In genomic region chr3:47803478-47804025, GRCh38 we compare ENCODE assay signal across 8 cellular contexts. TPM values are rescaled to one million over a fixed set of nuclear protein-coding genes. Genes with fewer than 3 reads are reported as not detected.
DNase-seq lines count a peak whose midpoint lies in the region; ATAC-seq and TF ChIP-seq lines count a peak whose summit lies in the region.

No MANE protein-coding gene starts in this region.

- POLR2A ChIA-PET in AG04449 (lab: Yijun Ruan, JAX): no interaction called here

- intact Hi-C loops in right lobe of liver (cut with DNase I): no loop called here

- 0% methylated on average over 4 of the region's 20 CpGs for WGBS in right lobe of liver (ENCODE audit: insufficient coverage, low coverage, low lambda C conversion rate, missing lambda C conversion rate)

- no peak for TF ChIP-seq CTCF in AG04449 (IDR thresholded peaks at IDR 0.05; ENCODE audit: insufficient read depth, low read length, missing control alignments)
- TF ChIP-seq CTCF in right lobe of liver (IDR thresholded peaks at IDR 0.05): no peak
- TF ChIP-seq CTCF in type B pancreatic cell (conservative IDR thresholded peaks at IDR 0.05): no peak

- H3K4me3 ChIP-seq in AG04449 (ENCODE audit: low read depth, low read length) (peak overlapping the region; percentile 86), adipocyte (ENCODE audit: low read length) (peak overlapping the region; percentile 89), right lobe of liver (peak overlapping the region; percentile 87 to 92 (median 88))

- H3K27ac Mint-ChIP-seq in type B pancreatic cell: peak overlapping the region; percentile 98

- H3K4me1 ChIP-seq in adipocyte (ENCODE audit: control insufficient read depth, insufficient read depth, low read length) (peaks cover 21% of the 10 kb centered on the region), right lobe of liver (peaks cover 0 to 8% (median 4%) of the 10 kb centered on the region in 4 donors)

- H3K9ac ChIP-seq in adipocyte (ENCODE audit: low read length): peak overlapping the region; percentile 93

- CTCF ChIA-PET in AG04449 (lab: Yijun Ruan, JAX): interaction anchor here (2.6 to 2.9 kb wide), 2 partner anchors 21 to 282 kb away, joined by 19 to 21 read pairs; no protein-coding TSS in a partner anchor

- H3K4me1 Mint-ChIP-seq in type B pancreatic cell (ENCODE audit: unreplicated experiment): peaks cover 16% of the 10 kb centered on the region

- DNase-seq in AG04449 (ENCODE audit: low read depth, low spot score) (no peak), adipocyte (ENCODE audit: low read depth) (no peak), right lobe of liver (no peak), type B pancreatic cell (ENCODE audit: extremely low spot score, unreplicated experiment) (no peak), LoVo (ENCODE audit: low spot score) (no peak)
- no peak for DNase-seq in stimulated activated naive CD4-positive, alpha-beta T cell treated with Interleukin-2 at 50 U/mL for 16 hours (lab: John Stamatoyannopoulos, UW)

- no peaks in the 10 kb centered on the region for H3K9me3 Mint-ChIP-seq in type B pancreatic cell

- ATAC-seq in HG02571 (IDR thresholded peaks at IDR 0.05; ENCODE audit: unreplicated experiment) (peak; percentile 2), right lobe of liver (no peak), HG02798 (IDR thresholded peaks at IDR 0.05; ENCODE audit: poor library complexity, unreplicated experiment) (no peak)

- no peaks in the 10 kb centered on the region for H3K27me3 Mint-ChIP-seq in type B pancreatic cell

- H3K27ac ChIP-seq in right lobe of liver: peak overlapping the region; percentile 77 to 94 (median 86)

- H3K27me3 ChIP-seq in adipocyte (replicated peaks; ENCODE audit: control insufficient read depth, insufficient read depth, low read length) (no peaks in the 10 kb centered on the region), right lobe of liver (no peaks in the 10 kb centered on the region)

- peaks cover 10% of the 10 kb centered on the region for H3K36me3 ChIP-seq in adipocyte (ENCODE audit: control insufficient read depth, insufficient read depth, low read length, severe bottlenecking)
- peaks cover 0 to 10% (median 0%) of the 10 kb centered on the region in 4 donors for H3K36me3 ChIP-seq in right lobe of liver

- H3K4me3 Mint-ChIP-seq in type B pancreatic cell: peak overlapping the region; percentile 99

- H3K36me3 Mint-ChIP-seq in type B pancreatic cell: peaks cover 3% of the 10 kb centered on the region

- no peaks in the 10 kb centered on the region for H3K9me3 ChIP-seq in adipocyte (ENCODE audit: control insufficient read depth, low read length)
- no peaks in the 10 kb centered on the region for H3K9me3 ChIP-seq in right lobe of liver

- no peak for TF ChIP-seq POLR2A in right lobe of liver (IDR thresholded peaks at IDR 0.05)

RNA-seq across cellular contexts. Expression of gene DHX30, which starts 0.6 kb away (rescaled TPM):
- total RNA-seq in right lobe of liver (10 to 100 TPM; 20.1 to 40.9 (median 28.7) TPM), type B pancreatic cell (ENCODE audit: low replicate concordance) (64.2 and 99.5 TPM in 2 replicates)

RNA-seq across cellular contexts. Expression of gene SMARCC1, which starts 21.9 kb away (rescaled TPM):
- total RNA-seq in right lobe of liver: 10 to 100 TPM; 15.6 to 32.0 (median 24.1) TPM
- total RNA-seq in type B pancreatic cell (ENCODE audit: low replicate concordance): 147 and 200 TPM in 2 replicates
